Comparison of ENCODE assay signal across 8 cellular contexts in genomic region chr2:186590538-186591441, GRCh38. TPM values are rescaled to one million over a fixed set of nuclear protein-coding genes. Genes with fewer than 3 reads are reported as not detected.
A peak's percentile ranks its signal among the peaks of the same experiment; 100 is the strongest.
DNase-seq lines count a peak whose midpoint lies in the region; ATAC-seq, FAIRE-seq and TF ChIP-seq lines count a peak whose summit lies in the region.

No MANE protein-coding gene starts in this region.

- peak; percentile 27 for DNase-seq in activated T-cell treated with anti-CD3 and anti-CD28 coated beads, Interleukin-2, amount 50 U/mL, for 1 hour
- DNase-seq in activated T-cell treated with anti-CD3 and anti-CD28 coated beads for 4 hours (no peak), OCI-LY7 (ENCODE audit: low spot score) (peak; percentile 3), astrocyte (ENCODE audit: low read depth) (peak; percentile 75), hepatic stellate cell (ENCODE audit: low spot score) (peak; percentile 21), psoas muscle (no peak)

- H3K27me3 Mint-ChIP-seq in astrocyte (ENCODE audit: low read depth, unreplicated experiment): no peaks in the 10 kb centered on the region

- H4K20me1 ChIP-seq in OCI-LY7 (ENCODE audit: insufficient read depth, low read length) (no peaks in the 10 kb centered on the region), astrocyte (ENCODE audit: insufficient read depth, low read length) (peaks cover 54% of the 10 kb centered on the region)

- H3K27ac ChIP-seq in OCI-LY7 (ENCODE audit: low read depth, low read length, poor library complexity, severe bottlenecking): no peak overlapping the region
- H3K27ac ChIP-seq in astrocyte (ENCODE audit: low read depth, low read length): peak overlapping the region; percentile 96
- peak overlapping the region; percentile 89 for H3K27ac ChIP-seq in psoas muscle

- peak overlapping the region; percentile 93 for H3K27ac Mint-ChIP-seq in astrocyte (ENCODE audit: unreplicated experiment)

- H3K9me3 ChIP-seq in OCI-LY7 (ENCODE audit: low read length) (no peaks in the 10 kb centered on the region), astrocyte (ENCODE audit: insufficient read depth, low read depth, low read length) (no peaks in the 10 kb centered on the region), psoas muscle (no peaks in the 10 kb centered on the region)

- intact Hi-C loops in OCI-LY7 (cut with micrococcal nuclease; ENCODE audit: unreplicated experiment) (no loop called here), psoas muscle (cut with DNase I) (loop anchor here (5.0 kb wide), 2 partner anchors 52 to 88 kb away; no protein-coding TSS in a partner anchor)

- no peak for TF ChIP-seq CTCF in OCI-LY7 (conservative IDR thresholded peaks at IDR 0.05; ENCODE audit: low read length)
- TF ChIP-seq CTCF in astrocyte (IDR thresholded peaks at IDR 0.05; ENCODE audit: insufficient read depth, low read depth, low read length): no peak
- no peak for TF ChIP-seq CTCF in psoas muscle (IDR thresholded peaks at IDR 0.05)

- H3K4me3 ChIP-seq in OCI-LY7 (ENCODE audit: low read depth, low read length, poor library complexity, severe bottlenecking) (peak overlapping the region; percentile 69), astrocyte (ENCODE audit: insufficient read depth, low read depth, low read length) (peak overlapping the region; percentile 91), psoas muscle (peak overlapping the region; percentile 69)

- H3K79me2 ChIP-seq in OCI-LY7 (ENCODE audit: insufficient read depth, low read depth, low read length): no peaks in the 10 kb centered on the region
- peaks cover 75% of the 10 kb centered on the region for H3K79me2 ChIP-seq in astrocyte (ENCODE audit: insufficient read depth, low read length)

- H3K9ac ChIP-seq in astrocyte (ENCODE audit: low read length): peak overlapping the region; percentile 98

- peaks cover 15% of the 10 kb centered on the region for H3K36me3 Mint-ChIP-seq in astrocyte (ENCODE audit: low read depth, unreplicated experiment)

- peak overlapping the region; percentile 98 for H3K4me3 Mint-ChIP-seq in astrocyte (ENCODE audit: unreplicated experiment)

- H2AFZ ChIP-seq in OCI-LY7 (ENCODE audit: low read length): peak overlapping the region; percentile 96
- H2AFZ ChIP-seq in astrocyte (ENCODE audit: low read depth, low read length): peak overlapping the region; percentile 76

- no peaks in the 10 kb centered on the region for H3K9me2 ChIP-seq in OCI-LY7 (ENCODE audit: insufficient read depth, low read length)

- WGBS in psoas muscle, 3 donors: 1% methylated on average over 25 of the region's 25 CpGs

- FAIRE-seq in astrocyte (lab: Jason Lieb, UNC): no peak

- H3K27me3 ChIP-seq in astrocyte (ENCODE audit: insufficient read depth, low read length) (no peaks in the 10 kb centered on the region), psoas muscle (ENCODE audit: insufficient read depth in 3 of 3, low read length in 2 of 3) (no peaks in the 10 kb centered on the region)

- H3K4me2 ChIP-seq in OCI-LY7 (ENCODE audit: low read length): peak overlapping the region; percentile 77
- H3K4me2 ChIP-seq in astrocyte (ENCODE audit: low read length): peak overlapping the region; percentile 90

- no peaks in the 10 kb centered on the region for H3K36me3 ChIP-seq in OCI-LY7 (ENCODE audit: insufficient read depth, low read length)
- H3K36me3 ChIP-seq in astrocyte (ENCODE audit: insufficient read depth, low read length): no peaks in the 10 kb centered on the region
- no peaks in the 10 kb centered on the region for H3K36me3 ChIP-seq in psoas muscle (ENCODE audit: insufficient read depth in 1 of 2, low read depth in 1 of 2)

- POLR2A ChIA-PET in OCI-LY7 (lab: Charles Lee): no interaction called here

- H3K4me1 ChIP-seq in OCI-LY7 (ENCODE audit: insufficient read depth, low read length, poor library complexity, severe bottlenecking) (peaks cover 16% of the 10 kb centered on the region), astrocyte (ENCODE audit: insufficient read depth, low read length) (peaks cover 26% of the 10 kb centered on the region), psoas muscle (peaks cover 28% of the 10 kb centered on the region)

- CTCF ChIA-PET in OCI-LY7 (lab: Charles Lee; ENCODE audit: unreplicated experiment): no interaction called here

- no TSS peak for BruUV-seq in OCI-LY7 (replicated peaks; lab: Mats Ljungman, UMichigan)

- no peaks in the 10 kb centered on the region for H3K9me3 Mint-ChIP-seq in astrocyte (ENCODE audit: unreplicated experiment)

- ATAC-seq in HG02852 (IDR thresholded peaks at IDR 0.05; ENCODE audit: unreplicated experiment): peak; percentile 9
- ATAC-seq in psoas muscle: peak; percentile 22 to 70 (median 62)
- no peak for ATAC-seq in GM19023 (IDR thresholded peaks at IDR 0.05; ENCODE audit: unreplicated experiment)

- H3K4me1 Mint-ChIP-seq in astrocyte (ENCODE audit: low read depth, unreplicated experiment): peaks cover 25% of the 10 kb centered on the region

RNA-seq across cellular contexts. Expression of gene ITGAV, which starts 0.9 kb away (rescaled TPM):
- total RNA-seq in OCI-LY7 (2014; rRNA removed; shearing (Covaris generic)): 1.5 and 3.2 TPM in 2 replicates
- total RNA-seq in OCI-LY7 (2022): 0.48 and 1.1 TPM in 2 replicates
- total RNA-seq in astrocyte: 661 and 779 TPM in 2 replicates
- total RNA-seq in psoas muscle: 10 to 100 TPM; 25.4 to 67.4 (median 55.4) TPM
- 10 to 100 TPM in 2 of 3 donors, 1 to 10 TPM in 1; 4.6 to 28.2 (median 12.1) TPM for polyA plus RNA-seq in psoas muscle

Comparison
In these comparisons a context has a peak if more than half of its experiments do, and no peak if none do; other contexts are left out.
1. DNase-seq: peak in activated T-cell treated with anti-CD3 and anti-CD28 coated beads, Interleukin-2, amount 50 U/mL, for 1 hour (single experiment), OCI-LY7 (single experiment), astrocyte (single experiment) and hepatic stellate cell (single experiment); none in activated T-cell treated with anti-CD3 and anti-CD28 coated beads for 4 hours (single experiment) and psoas muscle (0 of 2).
2. Peak in every context shown above with its lines, with median percentiles within 50 percentile points of each other: H3K4me3 ChIP-seq.